ENCODE assay signal across 9 cellular contexts in genomic region chr1:75672528-75673393, GRCh38. TPM values are rescaled to one million over a fixed set of nuclear protein-coding genes. Genes with fewer than 3 reads are reported as not detected.
DNase-seq lines count a peak whose midpoint lies in the region; ATAC-seq and TF ChIP-seq lines count a peak whose summit lies in the region.
"Had no signal": no experiment of that assay in that cellular context is flagged by ENCODE, and none has a peak within 500 bp of the region (broad histone marks: within the 10 kb centered on the region; RNA-seq: fewer than 3 reads in every experiment).

No MANE protein-coding gene starts in this region.

- ATAC-seq in GM21367 (IDR thresholded peaks at IDR 0.05; ENCODE audit: unreplicated experiment), result no peak
- ATAC-seq: activated T-cell treated with anti-CD3 and anti-CD28 coated beads, Interleukin-2, amount 50 U/mL, for 4 hours had no signal

- no peak for TF ChIP-seq CTCF in C4-2B (conservative IDR thresholded peaks at IDR 0.05)

- DNase-seq in HS-5 (ENCODE audit: low read depth), result peak; percentile 78
- peak; percentile 52 for DNase-seq in amniotic stem cell (lab: John Stamatoyannopoulos, UW)
- peak; percentile 78 for DNase-seq in kidney glomerular epithelial cell (lab: John Stamatoyannopoulos, UW)
- DNase-seq in SIG-M5 (lab: John Stamatoyannopoulos, UW), result no peak
- no peak for DNase-seq in mucosa of gallbladder (ENCODE audit: low spot score)
- no peak for DNase-seq in NCI-H187 treated with DMSO at 0.1 percent for 48 hours (lab: John Stamatoyannopoulos, UW)
- DNase-seq: activated T-cell treated with anti-CD3 and anti-CD28 coated beads, Interleukin-2, amount 50 U/mL, for 4 hours had no signal

- peak overlapping the region; percentile 17; the same call in 1 of the 2 replicates for H3K27ac ChIP-seq in C4-2B

RNA-seq across cellular contexts. Expression of gene ACADM, which starts 51.7 kb away (rescaled TPM):
- total RNA-seq in mucosa of gallbladder, result 49.3 TPM

Comparison
In these comparisons a context has a peak if more than half of its experiments do, and no peak if none do; other contexts are left out.
1. DNase-seq: peak in HS-5 (single experiment), amniotic stem cell (single experiment) and kidney glomerular epithelial cell (single experiment); none in SIG-M5 (single experiment), mucosa of gallbladder (single experiment) and NCI-H187 treated with DMSO at 0.1 percent for 48 hours (single experiment).